In genomic region chr13:91586609-91587008, GRCh38 we compare ENCODE assay signal across 11 cellular contexts.
"Had no signal": no experiment of that assay in that cellular context is flagged by ENCODE, and none has a peak within 500 bp of the region (broad histone marks: within the 10 kb centered on the region; RNA-seq: fewer than 3 reads in every experiment).

No MANE protein-coding gene starts in this region.

- H3K27ac ChIP-seq: GM23248 had no signal

- DNase-seq: GM23248, GOT3, H7, H9, HCEC 1CT, HFFc6 had no signal

- H3K9ac ChIP-seq: GM23248 had no signal

- H3K36me3 ChIP-seq: HAP-1 had no signal

- H3K9me3 ChIP-seq: HAP-1 had no signal

- H3K4me1 Mint-ChIP-seq: GM23338, H9 had no signal

- FAIRE-seq: H1, H54 had no signal

- H3K4me3 Mint-ChIP-seq: GM23338, H9, HFFc6 had no signal

- H2AFZ ChIP-seq: GM23248, GM23338 had no signal

- ATAC-seq: GM23338, HCT116 had no signal

- H3K27ac Mint-ChIP-seq: GM23338, H9, HFFc6 had no signal

- H3K4me2 ChIP-seq: GM23338 had no signal

- H3K4me3 ChIP-seq: GM23248, GM23338, HAP-1 had no signal

- H3K9me3 Mint-ChIP-seq: GM23338, H9 had no signal

- H3K4me1 ChIP-seq: HAP-1 had no signal
